8 cellular contexts compared by ENCODE assay signal in the genomic region with DNA sequence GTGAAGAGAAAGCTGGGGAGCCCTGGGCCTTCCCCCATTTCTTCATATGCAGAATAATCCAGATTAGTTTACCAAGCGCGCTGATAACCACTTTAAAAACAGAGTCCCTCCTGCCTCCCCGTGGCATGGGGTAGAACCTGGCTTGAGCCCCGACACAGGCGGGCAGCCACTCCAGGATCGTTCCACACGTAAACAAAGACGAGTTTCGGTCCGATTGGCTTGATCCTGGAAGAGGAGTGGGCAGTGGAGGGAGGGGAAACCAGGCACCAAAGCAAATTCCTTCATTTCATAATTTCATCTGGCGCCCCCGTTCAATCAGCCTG. TPM values are rescaled to one million over a fixed set of nuclear protein-coding genes. Genes with fewer than 3 reads are reported as not detected.
A peak's percentile ranks its signal among the peaks of the same experiment; 100 is the strongest.
DNase-seq lines count a peak whose midpoint lies in the region; ATAC-seq and TF ChIP-seq lines count a peak whose summit lies in the region.

No MANE protein-coding gene starts in this region.

- H3K4me3 ChIP-seq in Caco-2 (ENCODE audit: low read depth, low read length) (peak overlapping the region; percentile 56), esophagus muscularis mucosa (peak overlapping the region; percentile 60 to 66 (median 64)), osteoblast (ENCODE audit: insufficient read depth, low read length) (peak overlapping the region; percentile 80)

- H3K4me1 ChIP-seq in Caco-2 (peaks cover 35% of the 10 kb centered on the region), esophagus muscularis mucosa (peaks cover 8 to 28% (median 20%) of the 10 kb centered on the region in 4 donors), osteoblast (ENCODE audit: insufficient read depth, low read length) (peaks cover 28% of the 10 kb centered on the region)

- TSS peak; percentile 71 for BruUV-seq in Caco-2 (replicated peaks; lab: Mats Ljungman, UMichigan)

- H3K27me3 ChIP-seq in Caco-2 (replicated peaks; ENCODE audit: control insufficient read depth, insufficient read depth, low read length) (no peaks in the 10 kb centered on the region), esophagus muscularis mucosa (no peaks in the 10 kb centered on the region), osteoblast (ENCODE audit: insufficient read depth, low read length) (no peaks in the 10 kb centered on the region)

- no peak for ATAC-seq in HG03342 (IDR thresholded peaks at IDR 0.05; ENCODE audit: unreplicated experiment)
- no peak for ATAC-seq in HG02970 (IDR thresholded peaks at IDR 0.05; ENCODE audit: low FRiP score, unreplicated experiment)
- no peak for ATAC-seq in HG03439 (IDR thresholded peaks at IDR 0.05; ENCODE audit: unreplicated experiment)

- peak overlapping the region; percentile 96 for H3K4me2 ChIP-seq in osteoblast (ENCODE audit: insufficient read depth, low read length)

- peaks cover 31% of the 10 kb centered on the region for H3K36me3 Mint-ChIP-seq in Caco-2 (ENCODE audit: insufficient read depth, unreplicated experiment)

- H3K36me3 ChIP-seq in Caco-2 (ENCODE audit: control insufficient read depth, insufficient read depth, low read length) (no peaks in the 10 kb centered on the region), esophagus muscularis mucosa (no peaks in the 10 kb centered on the region), osteoblast (ENCODE audit: insufficient read depth, low read length) (no peaks in the 10 kb centered on the region)

- 19% methylated on average over 10 of the region's 12 CpGs for WGBS in esophagus muscularis mucosa

- CTCF ChIA-PET in Caco-2 (lab: Charles Lee), result interaction anchor here (0.6 to 3.6 kb wide), 18 partner anchors 10 to 824 kb away, joined by 3 to 59 read pairs (median 4); no protein-coding TSS in a partner anchor

- peak overlapping the region; percentile 79 for H2AFZ ChIP-seq in osteoblast (ENCODE audit: low read length)

- no peaks in the 10 kb centered on the region for H4K20me1 ChIP-seq in osteoblast (ENCODE audit: insufficient read depth, low read length)

- no peaks in the 10 kb centered on the region for H3K9me3 Mint-ChIP-seq in Caco-2 (ENCODE audit: unreplicated experiment)

- TF ChIP-seq CTCF in Caco-2 (IDR thresholded peaks at IDR 0.05; ENCODE audit: insufficient read depth in 1 of 2, low read depth in 1 of 2, low read length in 1 of 2, severe bottlenecking in 1 of 2, unreplicated experiment in 1 of 2), result no peak
- TF ChIP-seq CTCF in esophagus muscularis mucosa (IDR thresholded peaks at IDR 0.05), result no peak
- TF ChIP-seq CTCF in osteoblast (IDR thresholded peaks at IDR 0.05; ENCODE audit: extremely low read depth, low read depth, low read length), result no peak

- peak overlapping the region; percentile 83 for H3K4me3 Mint-ChIP-seq in Caco-2 (ENCODE audit: unreplicated experiment)

- TF ChIP-seq POLR2A in esophagus muscularis mucosa (IDR thresholded peaks at IDR 0.05; ENCODE audit: low read depth), result no peak

- no peaks in the 10 kb centered on the region for H3K27me3 Mint-ChIP-seq in Caco-2 (ENCODE audit: insufficient read depth, unreplicated experiment)

- no peak for TF ChIP-seq EP300 in esophagus muscularis mucosa (IDR thresholded peaks at IDR 0.05)

- peaks cover 16% of the 10 kb centered on the region for H3K79me2 ChIP-seq in osteoblast (ENCODE audit: insufficient read depth, low read length)

- H3K4me1 Mint-ChIP-seq in Caco-2 (ENCODE audit: low read depth, unreplicated experiment), result peaks cover 59% of the 10 kb centered on the region

- intact Hi-C loops in Caco-2 (cut with micrococcal nuclease; ENCODE audit: unreplicated experiment), result loop anchor here (1.0 to 2.0 kb wide), 6 partner anchors 11 to 170 kb away; a partner anchor contains a TSS
- intact Hi-C loops in esophagus muscularis mucosa (cut with DNase I), result loop anchor here (5.0 kb wide), 2 partner anchors 53 to 103 kb away; a partner anchor contains a TSS

- H3K27ac ChIP-seq in esophagus muscularis mucosa (replicated peaks in 1 of 4), result peak overlapping the region; percentile 77 to 81 (median 80)
- peak overlapping the region; percentile 99 for H3K27ac ChIP-seq in osteoblast (ENCODE audit: low read depth, low read length)
- H3K27ac ChIP-seq in substantia nigra (ENCODE audit: low read depth, low read length, poor library complexity, severe bottlenecking), result no peak overlapping the region

- H3K9me3 ChIP-seq in Caco-2 (no peaks in the 10 kb centered on the region), esophagus muscularis mucosa (no peaks in the 10 kb centered on the region), osteoblast (ENCODE audit: low read depth, low read length) (no peaks in the 10 kb centered on the region)

- DNase-seq in Caco-2, result no peak
- DNase-seq in RPMI8226, result peak; percentile 18
- DNase-seq in esophagus muscularis mucosa (ENCODE audit: extremely low spot score), result no peak
- no peak for DNase-seq in osteoblast (ENCODE audit: insufficient read length, low spot score, missing footprints)
- DNase-seq in substantia nigra (lab: John Stamatoyannopoulos, UW), result no peak

- H3K27ac Mint-ChIP-seq in Caco-2 (ENCODE audit: unreplicated experiment), result peak overlapping the region; percentile 96

- POLR2A ChIA-PET in Caco-2 (lab: Charles Lee), result interaction anchor here (0.5 to 3.2 kb wide), 10 partner anchors 9 to 245 kb away, joined by 3 to 31 read pairs (median 4); a partner anchor contains a TSS

RNA-seq across cellular contexts. Expression of a gene that starts 0.9 kb away (rescaled TPM):
- 73.9 and 99.7 TPM in 2 replicates for total RNA-seq in Caco-2 (2022)
- total RNA-seq in esophagus muscularis mucosa, result 10 to 100 TPM in 1 of 4 donors, 1 to 10 TPM in 3; 2.9 to 30.0 (median 3.8) TPM
- total RNA-seq in osteoblast, result 2.7 and 4.7 TPM in 2 replicates
